In the genomic region with DNA sequence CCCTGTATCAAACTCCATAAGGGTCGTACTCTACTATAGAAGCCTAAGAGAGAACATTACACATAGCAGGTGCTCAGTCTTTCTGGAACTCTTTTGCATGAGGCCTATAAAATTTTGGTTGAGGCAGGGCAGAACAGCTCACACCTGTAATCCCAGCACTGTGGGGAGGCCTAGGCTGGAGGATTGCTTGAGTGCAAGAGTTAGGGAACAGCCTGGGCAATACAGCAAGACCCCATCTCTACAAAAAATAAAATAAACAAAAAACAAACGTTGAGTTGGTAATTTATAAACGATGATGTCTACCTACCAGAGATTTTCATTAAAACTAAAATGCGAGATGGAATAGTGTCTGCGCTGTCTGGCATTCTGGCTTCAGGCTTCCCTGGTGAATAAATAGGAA, we compare ENCODE assay signal across 8 cellular contexts. TPM values are rescaled to one million over a fixed set of nuclear protein-coding genes. Genes with fewer than 3 reads are reported as not detected.
DNase-seq lines count a peak whose midpoint lies in the region; ATAC-seq and TF ChIP-seq lines count a peak whose summit lies in the region.

No MANE protein-coding gene starts in this region.

- peaks cover 6% of the 10 kb centered on the region for H3K4me1 Mint-ChIP-seq in activated naive CD4-positive, alpha-beta T cell treated with anti-CD3 and anti-CD28 coated beads for 36 hours (ENCODE audit: low read depth)

- CTCF ChIA-PET in activated naive CD4-positive, alpha-beta T cell treated with anti-CD3 and anti-CD28 coated beads for 36 hours (lab: Charles Lee): no interaction called here
- CTCF ChIA-PET in mammary epithelial cell (lab: Charles Lee; ENCODE audit: low non-redundant PET): no interaction called here

- H2BK15ac ChIP-seq in mesenchymal stem cell (ENCODE audit: low read depth, poor library complexity, severe bottlenecking): no peak overlapping the region

- no peak overlapping the region for H3K23ac ChIP-seq in mesenchymal stem cell (ENCODE audit: low read length in 2 of 2)

- H2BK12ac ChIP-seq in mesenchymal stem cell (ENCODE audit: low read length in 2 of 2): no peak overlapping the region

- H3K27ac ChIP-seq in mammary epithelial cell (ENCODE audit: insufficient read depth, low read depth, low read length) (peak overlapping the region; percentile 85), mesenchymal stem cell (ENCODE audit: low read length, poor library complexity, severe bottlenecking) (peak overlapping the region; percentile 98), tibial nerve (peak overlapping the region in 3 of 4 donors; percentile 91 to 96 (median 93))

- no peak overlapping the region for H4K91ac ChIP-seq in mesenchymal stem cell (ENCODE audit: low read length)

- H2AFZ ChIP-seq in mammary epithelial cell (ENCODE audit: low read depth, low read length) (peak overlapping the region; percentile 99), mesenchymal stem cell (ENCODE audit: low read depth, low read length) (no peak overlapping the region)

- H3K27me3 ChIP-seq in mammary epithelial cell (ENCODE audit: insufficient read depth, low read length) (no peaks in the 10 kb centered on the region), mesenchymal stem cell (ENCODE audit: control insufficient read depth in 1 of 2, insufficient read depth in 1 of 2, low read length in 2 of 2) (no peaks in the 10 kb centered on the region), tibial nerve (no peaks in the 10 kb centered on the region)

- H3K18ac ChIP-seq in mesenchymal stem cell (ENCODE audit: low read depth in 1 of 2, low read length in 2 of 2): no peak overlapping the region

- H3K14ac ChIP-seq in mesenchymal stem cell (ENCODE audit: low read length in 2 of 2): no peak overlapping the region

- DNase-seq in activated naive CD4-positive, alpha-beta T cell treated with anti-CD3 and anti-CD28 coated beads for 36 hours: no peak
- no peak for DNase-seq in activated naive CD4-positive, alpha-beta T cell treated with Interleukin-2 at 50 U/mL for 16 hours
- DNase-seq in mammary epithelial cell (no peak), mesenchymal stem cell (no peak), tibial nerve (ENCODE audit: low spot score in 2 of 2) (no peak), lower leg skin (ENCODE audit: low spot score in 2 of 2) (no peak), NCI-H345 (lab: John Stamatoyannopoulos, UW) (no peak)

- TF ChIP-seq CTCF in mammary epithelial cell (conservative IDR thresholded peaks at IDR 0.05 in 1 of 2, IDR thresholded peaks at IDR 0.05 in 1 of 2; ENCODE audit: extremely low read depth in 1 of 2, insufficient read depth in 1 of 2, low read depth in 1 of 2, low read length in 2 of 2) (no peak), tibial nerve (IDR thresholded peaks at IDR 0.05) (no peak), lower leg skin (IDR thresholded peaks at IDR 0.05) (no peak)

- WGBS in mammary epithelial cell (ENCODE audit: low coverage, missing lambda C conversion rate): 43% methylated on average over 5 of the region's 5 CpGs
- 85% methylated on average over 4 of the region's 5 CpGs for WGBS in mesenchymal stem cell
- 46 to 47% methylated on average over 5 of the region's 5 CpGs for WGBS in tibial nerve, 2 donors
- 49 to 52% methylated on average over 5 of the region's 5 CpGs for WGBS in lower leg skin, 2 donors

- intact Hi-C loops in activated naive CD4-positive, alpha-beta T cell treated with anti-CD3 and anti-CD28 coated beads for 36 hours (cut with micrococcal nuclease): no loop called here
- intact Hi-C loops in mammary epithelial cell (cut with micrococcal nuclease) (no loop called here), lower leg skin (cut with DNase I; ENCODE audit: low total_unique reads) (no loop called here)

- H2AK5ac ChIP-seq in mesenchymal stem cell (ENCODE audit: low read length, severe bottlenecking): peak overlapping the region; percentile 83

- TF ChIP-seq POLR2A in tibial nerve (IDR thresholded peaks at IDR 0.05) (no peak), lower leg skin (IDR thresholded peaks at IDR 0.05) (no peak), GM18505 (IDR thresholded peaks at IDR 0.05; ENCODE audit: borderline replicate concordance, extremely low read depth, insufficient read depth, insufficient read length) (no peak)

- H3K4me2 ChIP-seq in mammary epithelial cell (ENCODE audit: insufficient read depth, low read depth, low read length): peak overlapping the region; percentile 82
- peak overlapping the region; percentile 83 for H3K4me2 ChIP-seq in mesenchymal stem cell (ENCODE audit: low read length, poor library complexity, severe bottlenecking)

- H4K20me1 ChIP-seq in mammary epithelial cell (ENCODE audit: insufficient read depth, low read length): no peaks in the 10 kb centered on the region

- H4K8ac ChIP-seq in mesenchymal stem cell (ENCODE audit: low read length): no peak overlapping the region

- no peaks in the 10 kb centered on the region for H3K36me3 Mint-ChIP-seq in activated naive CD4-positive, alpha-beta T cell treated with anti-CD3 and anti-CD28 coated beads for 36 hours (ENCODE audit: low read depth)

- ATAC-seq in GM18505 (IDR thresholded peaks at IDR 0.05; ENCODE audit: unreplicated experiment): no peak

- no peak overlapping the region for H3K27ac Mint-ChIP-seq in activated naive CD4-positive, alpha-beta T cell treated with anti-CD3 and anti-CD28 coated beads for 36 hours

- H3K36me3 ChIP-seq in mammary epithelial cell (ENCODE audit: insufficient read depth, low read length) (no peaks in the 10 kb centered on the region), mesenchymal stem cell (ENCODE audit: control insufficient read depth in 1 of 2, insufficient read depth in 2 of 2, low read depth in 1 of 2, low read length in 2 of 2) (peaks cover 0 to 4% of the 10 kb centered on the region in 2 experiments), tibial nerve (peaks cover 0 to 7% (median 0%) of the 10 kb centered on the region in 3 donors)

- H2BK120ac ChIP-seq in mesenchymal stem cell (ENCODE audit: low read depth, low read length): no peak overlapping the region

- H3K4me3 ChIP-seq in mammary epithelial cell (replicated peaks in 1 of 3; ENCODE audit: insufficient read depth in 1 of 3, low read depth in 2 of 3, low read length in 3 of 3): peak overlapping the region; percentile 75 to 82 (median 77)
- H3K4me3 ChIP-seq in mesenchymal stem cell (ENCODE audit: insufficient read depth in 1 of 2, low read depth in 1 of 2, low read length in 2 of 2): peak overlapping the region in 1 of 2 experiments; percentile 77
- peak overlapping the region; percentile 34 to 81 (median 76) for H3K4me3 ChIP-seq in tibial nerve
- no peak overlapping the region for H3K4me3 ChIP-seq in lower leg skin (ENCODE audit: low read depth, poor library complexity, severe bottlenecking)

- peaks cover 11% of the 10 kb centered on the region for H3K27me3 Mint-ChIP-seq in activated naive CD4-positive, alpha-beta T cell treated with anti-CD3 and anti-CD28 coated beads for 36 hours (ENCODE audit: low read depth)

- no peaks in the 10 kb centered on the region for H3K9me3 ChIP-seq in mammary epithelial cell (replicated peaks; ENCODE audit: insufficient read depth, low read length)
- peaks cover 4% of the 10 kb centered on the region for H3K9me3 ChIP-seq in mesenchymal stem cell (ENCODE audit: control insufficient read depth, low read length)
- H3K9me3 ChIP-seq in tibial nerve: no peaks in the 10 kb centered on the region

- peaks cover 34% of the 10 kb centered on the region for H3K79me2 ChIP-seq in mammary epithelial cell (ENCODE audit: insufficient read depth, low read length)

- TF ChIP-seq EP300 in tibial nerve (IDR thresholded peaks at IDR 0.05): no peak

- no peak overlapping the region for H2BK5ac ChIP-seq in mesenchymal stem cell (ENCODE audit: low read depth, low read length, poor library complexity, severe bottlenecking)

- dilution Hi-C loops in mammary epithelial cell (cut with HindIII; ENCODE audit: low sequenced_read_pairs): no loop called here

- no TSS peak for BruUV-seq in mammary epithelial cell (replicated peaks; lab: Mats Ljungman, UMichigan)

- H3K79me1 ChIP-seq in mesenchymal stem cell (replicated peaks; ENCODE audit: low read length, poor library complexity, severe bottlenecking): no peaks in the 10 kb centered on the region

- H3K4me3 Mint-ChIP-seq in activated naive CD4-positive, alpha-beta T cell treated with anti-CD3 and anti-CD28 coated beads for 36 hours: peak overlapping the region; percentile 64

- H3K9ac ChIP-seq in mammary epithelial cell (ENCODE audit: insufficient read depth, low read length) (peak overlapping the region; percentile 88), mesenchymal stem cell (ENCODE audit: low read length) (peak overlapping the region; percentile 95)

- no peak overlapping the region for H3K4ac ChIP-seq in mesenchymal stem cell (ENCODE audit: low read depth in 1 of 2, low read length in 2 of 2)

- H3K4me1 ChIP-seq in mammary epithelial cell (ENCODE audit: insufficient read depth, low read length): peaks cover 16% of the 10 kb centered on the region
- H3K4me1 ChIP-seq in mesenchymal stem cell (ENCODE audit: control insufficient read depth, insufficient read depth, low read depth, low read length): peaks cover 15% of the 10 kb centered on the region
- H3K4me1 ChIP-seq in tibial nerve: peaks cover 0 to 39% (median 1%) of the 10 kb centered on the region in 4 donors

- H3K9me3 Mint-ChIP-seq in activated naive CD4-positive, alpha-beta T cell treated with anti-CD3 and anti-CD28 coated beads for 36 hours: no peaks in the 10 kb centered on the region

- in situ Hi-C loops in mammary epithelial cell (cut with MboI; ENCODE audit: low sequenced_read_pairs in 2 of 2): no loop called here

RNA-seq across cellular contexts. Expression of gene PON2, which starts 0.9 kb away (rescaled TPM):
- 1 to 10 TPM; 3.8 to 3.9 TPM for total RNA-seq in activated naive CD4-positive, alpha-beta T cell treated with anti-CD3 and anti-CD28 coated beads for 36 hours
- 10 to 100 TPM; 61.2 to 89.2 TPM for total RNA-seq in mammary epithelial cell
- 52.1 TPM for polyA plus RNA-seq in mammary epithelial cell
- 23.1 TPM for polyA minus RNA-seq in mammary epithelial cell
- 141 TPM for polyA plus RNA-seq in mesenchymal stem cell (2013, experiment 1 of 2)
- 142 TPM for polyA plus RNA-seq in mesenchymal stem cell (2013, experiment 2 of 2)
- 100 to 1,000 TPM in 3 of 4 donors, 10 to 100 TPM in 1; 93.5 to 183 (median 155) TPM for total RNA-seq in tibial nerve
- 100 to 1,000 TPM in 1 of 4 donors, 10 to 100 TPM in 3; 77.7 to 101 (median 86.0) TPM for total RNA-seq in lower leg skin

RNA-seq across cellular contexts. Expression of gene PON3, which starts 37.8 kb away (rescaled TPM):
- total RNA-seq in activated naive CD4-positive, alpha-beta T cell treated with anti-CD3 and anti-CD28 coated beads for 36 hours: not detected
- under 1 TPM in 1 of 2 donors, not detected in 1; 0.50 TPM for total RNA-seq in mammary epithelial cell
- polyA plus RNA-seq in mammary epithelial cell: 0.69 TPM
- polyA minus RNA-seq in mammary epithelial cell: not detected
- polyA plus RNA-seq in mesenchymal stem cell (2013, experiment 1 of 2): not detected
- polyA plus RNA-seq in mesenchymal stem cell (2013, experiment 2 of 2): not detected
- total RNA-seq in tibial nerve: 1 to 10 TPM; 3.1 to 3.6 (median 3.2) TPM
- 10 to 100 TPM; 10.5 to 15.9 (median 13.9) TPM for total RNA-seq in lower leg skin

RNA-seq across cellular contexts. Expression of gene ASB4, which starts 51.8 kb away (rescaled TPM):
- total RNA-seq in activated naive CD4-positive, alpha-beta T cell treated with anti-CD3 and anti-CD28 coated beads for 36 hours: not detected
- not detected for total RNA-seq in mammary epithelial cell
- polyA plus RNA-seq in mammary epithelial cell: not detected
- polyA minus RNA-seq in mammary epithelial cell: not detected
- 0.03 TPM for polyA plus RNA-seq in mesenchymal stem cell (2013, experiment 1 of 2)
- not detected for polyA plus RNA-seq in mesenchymal stem cell (2013, experiment 2 of 2)
- not detected for total RNA-seq in tibial nerve
- total RNA-seq in lower leg skin: under 1 TPM in 2 of 4 donors, not detected in 2; 0.34 to 0.45 TPM

Comparison
In these comparisons a context has a peak if more than half of its experiments do, and no peak if none do; other contexts are left out.
1. RNA of gene PON2, which starts 0.9 kb away (total RNA-seq): 93.5 to 183 TPM in tibial nerve, 77.7 to 101 TPM in lower leg skin and 61.2 to 89.2 TPM in mammary epithelial cell; 3.8 to 3.9 TPM in activated naive CD4-positive, alpha-beta T cell treated with anti-CD3 and anti-CD28 coated beads for 36 hours; every median in the first group is over 10 times any median in the second.
2. Peak in every context shown above with its lines, with median percentiles within 50 percentile points of each other: H3K27ac ChIP-seq.